25 cellular contexts compared by ENCODE assay signal in the genomic region with DNA sequence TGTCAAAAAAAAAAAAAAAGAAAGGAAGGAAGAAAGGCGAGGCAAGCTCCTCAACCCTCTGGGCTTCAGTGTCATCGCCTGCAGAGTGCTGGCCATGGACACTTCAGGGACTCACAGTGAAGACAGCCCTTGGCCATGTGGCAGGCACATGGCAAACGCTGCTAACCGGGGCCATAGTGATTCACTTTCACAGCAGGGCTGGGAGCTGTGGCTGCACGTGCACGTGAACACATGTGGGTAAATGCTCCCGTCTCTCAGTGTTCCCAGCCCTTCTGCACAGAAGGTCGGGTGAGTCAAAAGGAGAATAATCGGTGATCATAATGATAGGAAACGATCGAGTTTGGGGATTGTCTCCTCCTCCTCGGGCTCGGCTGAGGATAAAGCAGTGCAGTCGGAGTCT. TPM values are rescaled to one million over a fixed set of nuclear protein-coding genes. Genes with fewer than 3 reads are reported as not detected.
DNase-seq lines count a peak whose midpoint lies in the region; ATAC-seq, FAIRE-seq and TF ChIP-seq lines count a peak whose summit lies in the region.
"Had no signal": no experiment of that assay in that cellular context is flagged by ENCODE, and none has a peak within 500 bp of the region (broad histone marks: within the 10 kb centered on the region; RNA-seq: fewer than 3 reads in every experiment).

No MANE protein-coding gene starts in this region.

- FAIRE-seq in H1 (lab: Jason Lieb, UNC): no peak

- H3K4me1 ChIP-seq in SK-N-SH (ENCODE audit: control insufficient read depth in 1 of 2, insufficient read depth in 2 of 2, low read depth in 1 of 2, low read length in 1 of 2) (peaks cover 0 to 29% of the 10 kb centered on the region in 2 experiments; a peak in 2 of 4 replicates), H1 (replicated peaks in 1 of 4; ENCODE audit: control insufficient read depth in 3 of 4, insufficient read depth in 4 of 4, low read length in 3 of 4) (peaks cover 0 to 6% (median 4%) of the 10 kb centered on the region in 4 experiments; a peak in 5 of 7 replicates), thoracic aorta (ENCODE audit: control insufficient read depth in 1 of 2, low read depth in 2 of 2) (peaks cover 12 to 45% of the 10 kb centered on the region in 2 donors)
- H3K4me1 ChIP-seq: neural progenitor cell, SJCRH30 had no signal

- CTCF ChIA-PET in SK-N-SH (lab: Yijun Ruan, JAX): interaction anchor here (1.0 kb wide), 1 partner anchor 54 kb away, joined by 3 read pairs; no protein-coding TSS in a partner anchor
- CTCF ChIA-PET in H1 (lab: Charles Lee; ENCODE audit: partially characterized antibody): no interaction called here

- no peaks in the 10 kb centered on the region for H3K9me3 ChIP-seq in SK-N-SH
- H3K9me3 ChIP-seq in H1 (ENCODE audit: insufficient read depth in 2 of 2, low read depth in 1 of 2, low read length in 1 of 2): no peaks in the 10 kb centered on the region
- no peaks in the 10 kb centered on the region for H3K9me3 ChIP-seq in thoracic aorta
- H3K9me3 ChIP-seq: BE2C, body of pancreas, esophagus squamous epithelium, SJCRH30 had no signal

- POLR2A ChIA-PET in SK-N-SH (lab: Yijun Ruan, JAX) (no interaction called here), H1 (lab: Charles Lee; ENCODE audit: partially characterized antibody) (interaction anchor here (0.7 to 1.2 kb wide), 3 partner anchors 9 to 180 kb away, joined by 3 read pairs; a partner anchor contains a TSS)

- no peak overlapping the region for H3K23ac ChIP-seq in H1 (ENCODE audit: insufficient read length)

- H4K91ac ChIP-seq in H1 (replicated peaks; ENCODE audit: insufficient read length, low read length): no peak overlapping the region

- H2BK5ac ChIP-seq in H1 (ENCODE audit: low read depth, low read length): no peak overlapping the region

- no peak for TF ChIP-seq EP300 in SK-N-SH (IDR thresholded peaks at IDR 0.05; ENCODE audit: borderline replicate concordance in 1 of 2, low read depth in 1 of 2, low read length in 1 of 2)
- TF ChIP-seq EP300 in H1 (IDR thresholded peaks at IDR 0.05; ENCODE audit: borderline replicate concordance in 1 of 2, low read depth in 2 of 2, low read length in 2 of 2): no peak

- no peaks in the 10 kb centered on the region for H3K27me3 ChIP-seq in SK-N-SH (ENCODE audit: insufficient read depth)
- H3K27me3 ChIP-seq in H1 (replicated peaks in 1 of 4; ENCODE audit: control insufficient read depth in 3 of 4, extremely low read depth in 1 of 4, insufficient read depth in 3 of 4, low read length in 3 of 4): no peaks in the 10 kb centered on the region; a peak in 2 of 7 replicates
- no peaks in the 10 kb centered on the region for H3K27me3 ChIP-seq in thoracic aorta (replicated peaks; ENCODE audit: insufficient read depth)
- H3K27me3 ChIP-seq: BE2C, body of pancreas had no signal

- H2BK15ac ChIP-seq in H1 (ENCODE audit: low read length): no peak overlapping the region

- H2BK120ac ChIP-seq in H1 (replicated peaks; ENCODE audit: low read depth, low read length): no peak overlapping the region

- H4K20me1 ChIP-seq in SK-N-SH (ENCODE audit: insufficient read depth): no peaks in the 10 kb centered on the region
- peaks cover 0 to 3% of the 10 kb centered on the region in 2 experiments for H4K20me1 ChIP-seq in H1 (replicated peaks in 1 of 2; ENCODE audit: control insufficient read depth in 1 of 2, insufficient read depth in 2 of 2, low read length in 2 of 2)

- no peak overlapping the region for H3K4ac ChIP-seq in H1 (replicated peaks; ENCODE audit: insufficient read length, low read depth, low read length)

- no peaks in the 10 kb centered on the region for H3F3A ChIP-seq in SK-N-SH (replicated peaks; ENCODE audit: insufficient read depth)

- H2AFZ ChIP-seq in SK-N-SH (ENCODE audit: low read depth): no peak overlapping the region
- H2AFZ ChIP-seq in H1 (ENCODE audit: low read length): no peak overlapping the region
- H2AFZ ChIP-seq: neural progenitor cell had no signal

- H4K5ac ChIP-seq in H1 (ENCODE audit: insufficient read length, low read depth, low read length): no peak overlapping the region

- H3K79me2 ChIP-seq in SK-N-SH (ENCODE audit: insufficient read depth) (no peaks in the 10 kb centered on the region), H1 (ENCODE audit: control insufficient read depth in 1 of 2, insufficient read depth in 2 of 2, low read length in 2 of 2) (no peaks in the 10 kb centered on the region)

- no peak for TF ChIP-seq POLR2A in H1 (IDR thresholded peaks at IDR 0.05; ENCODE audit: control extremely low read depth in 1 of 2, low read depth in 2 of 2, low read length in 2 of 2)

- H3K9me2 ChIP-seq in SK-N-SH: no peaks in the 10 kb centered on the region

- no peak for TF ChIP-seq CTCF in SK-N-SH (IDR thresholded peaks at IDR 0.05)
- TF ChIP-seq CTCF in H1 (IDR thresholded peaks at IDR 0.05; ENCODE audit: control extremely low read depth in 1 of 3, insufficient read depth in 1 of 3, low read depth in 1 of 3, low read length in 3 of 3): no peak
- TF ChIP-seq CTCF in thoracic aorta (IDR thresholded peaks at IDR 0.05): no peak

- WGBS in SK-N-SH (ENCODE audit: low lambda C conversion rate): 90% methylated on average over 14 of the region's 14 CpGs
- 87% methylated on average over 14 of the region's 14 CpGs; no CpG with 5 or more reads in 1 of the 2 experiments for WGBS in H1 (ENCODE audit: extremely low coverage in 1 of 2, insufficient coverage in 1 of 2, insufficient read length in 1 of 2, insufficient replicate concordance in 2 of 2, low coverage in 1 of 2, low lambda C conversion rate in 2 of 2, missing lambda C conversion rate in 1 of 2), 2 experiments

- no peak overlapping the region for H2BK20ac ChIP-seq in H1 (ENCODE audit: low read length)

- no peak for DNase-seq in SK-N-SH
- peak; percentile 51 for DNase-seq in HT1080 (ENCODE audit: low read depth)
- no peak for DNase-seq in H1 (ENCODE audit: low read depth in 1 of 2, low spot score in 2 of 2)
- DNase-seq in thoracic aorta (ENCODE audit: low spot score): no peak
- no peak for DNase-seq in NK-92 (lab: John Stamatoyannopoulos, UW; ENCODE audit: unreplicated experiment)
- DNase-seq: activated CD4-positive, alpha-beta T cell treated with anti-CD3 and anti-CD28 coated beads for 48 hours; activated CD8-positive, alpha-beta memory T cell treated with anti-CD3 and anti-CD28 coated beads, Interleukin-2, amount 10 ng/mL, durations not matched to agents 7 days and 5 days; BE2C; body of pancreas; COR-L47; DMS79 treated with DMSO at 0.1 percent for 48 hours; effector memory CD8-positive, alpha-beta T cell; esophagus squamous epithelium; HCEC 1CT; Karpas-422; NCI-H1048; NCI-H1930; NCI-H226; SJCRH30; stimulated activated CD4-positive, alpha-beta T cell treated with anti-CD3 and anti-CD28 coated beads, Interleukin-1b, Interleukin-23, amount 100 ng/mL, for 48 hours had no signal

- no peak overlapping the region for H3K56ac ChIP-seq in H1 (replicated peaks; ENCODE audit: insufficient read length, low read depth, low read length)

- H3K9ac ChIP-seq in SK-N-SH (no peak overlapping the region), H1 (replicated peaks in 1 of 4; ENCODE audit: extremely low read depth in 1 of 4, low read depth in 3 of 4, low read length in 3 of 4) (no peak overlapping the region)
- H3K9ac ChIP-seq: neural progenitor cell had no signal

- H3K23me2 ChIP-seq in H1 (ENCODE audit: low read depth, low read length): no peaks in the 10 kb centered on the region

- no peak overlapping the region for H3K4me2 ChIP-seq in SK-N-SH
- H3K4me2 ChIP-seq in H1 (ENCODE audit: insufficient read depth in 1 of 2, low read depth in 2 of 2, low read length in 2 of 2): no peak overlapping the region
- H3K4me2 ChIP-seq: neural progenitor cell had no signal

- H2BK12ac ChIP-seq in H1 (ENCODE audit: low read depth, low read length): no peak overlapping the region

- H3K4me3 ChIP-seq in SK-N-SH (ENCODE audit: low read depth in 2 of 2, low read length in 1 of 2) (no peak overlapping the region), H1 (ENCODE audit: extremely low read depth in 1 of 4, insufficient read depth in 2 of 4, low read depth in 3 of 4, low read length in 4 of 4) (no peak overlapping the region), thoracic aorta (no peak overlapping the region)
- H3K4me3 ChIP-seq: body of pancreas, esophagus squamous epithelium, neural progenitor cell, SJCRH30 had no signal

- H2AK5ac ChIP-seq in H1 (ENCODE audit: low read depth, low read length): no peak overlapping the region

- TF ChIP-seq RAD21 in SK-N-SH (IDR thresholded peaks at IDR 0.05; ENCODE audit: low read length): no peak
- no peak for TF ChIP-seq RAD21 in H1 (IDR thresholded peaks at IDR 0.05 in 1 of 2, conservative IDR thresholded peaks at IDR 0.05 in 1 of 2; ENCODE audit: low read depth in 2 of 2, low read length in 2 of 2)

- H3K27ac ChIP-seq in SK-N-SH (ENCODE audit: low read depth in 2 of 2, low read length in 1 of 2) (no peak overlapping the region), H1 (ENCODE audit: low read depth, low read length) (no peak overlapping the region), thoracic aorta (peak overlapping the region; percentile 74 to 87)
- H3K27ac ChIP-seq: 22Rv1, body of pancreas, esophagus squamous epithelium, neural progenitor cell, SJCRH30 had no signal

- H3K14ac ChIP-seq in H1 (ENCODE audit: insufficient read length): no peak overlapping the region

- no peaks in the 10 kb centered on the region for H3K36me3 ChIP-seq in SK-N-SH (replicated peaks in 1 of 2; ENCODE audit: control insufficient read depth in 1 of 2, insufficient read depth in 2 of 2, low read length in 1 of 2)
- no peaks in the 10 kb centered on the region for H3K36me3 ChIP-seq in H1 (ENCODE audit: control insufficient read depth in 2 of 4, insufficient read depth in 4 of 4, low read length in 3 of 4)
- no peaks in the 10 kb centered on the region for H3K36me3 ChIP-seq in thoracic aorta
- H3K36me3 ChIP-seq: BE2C, esophagus squamous epithelium, neural progenitor cell, SJCRH30 had no signal

- no peak overlapping the region for H3K18ac ChIP-seq in H1 (ENCODE audit: extremely low read depth, low read length)

- no peak for ATAC-seq in SK-N-SH treated with all-trans-retinoic acid at 6 μM for 48 hours
- ATAC-seq in thoracic aorta (ENCODE audit: insufficient number of reproducible peaks, low FRiP score, low read depth): no peak
- no peak for ATAC-seq in HG03521 (IDR thresholded peaks at IDR 0.05; ENCODE audit: unreplicated experiment)
- no peak for ATAC-seq in GM21367 (IDR thresholded peaks at IDR 0.05; ENCODE audit: unreplicated experiment)
- ATAC-seq: activated CD8-positive, alpha-beta memory T cell treated with anti-CD3 and anti-CD28 coated beads, Interleukin-2, amount 10 ng/mL, durations not matched to agents 7 days and 5 days; body of pancreas; effector memory CD8-positive, alpha-beta T cell had no signal

- H4K8ac ChIP-seq in H1 (ENCODE audit: extremely low read depth, insufficient read depth, low read length): no peak overlapping the region

- H3K79me1 ChIP-seq in H1 (ENCODE audit: low read depth, low read length): no peaks in the 10 kb centered on the region

RNA-seq across cellular contexts. Expression of a gene that starts 46.1 kb away (rescaled TPM):
- polyA plus RNA-seq in SK-N-SH (2012; rRNA removed): 56.9 and 66.9 TPM in 2 replicates
- 78.1 and 79.9 TPM in 2 replicates for polyA plus RNA-seq in SK-N-SH (2012; cell fraction: cytosol; rRNA removed)
- 14.3 and 22.2 TPM in 2 replicates for polyA plus RNA-seq in SK-N-SH (2012; cell fraction: nucleus; rRNA removed)
- total RNA-seq in HT1080 (2014; rRNA removed; shearing (Covaris generic)): 71.4 and 77.4 TPM in 2 replicates
- 70.9 and 99.7 TPM in 2 replicates for polyA plus RNA-seq in HT1080 (2015; cell fraction: cytosol; rRNA removed)
- 27.2 and 30.1 TPM in 2 replicates for polyA plus RNA-seq in HT1080 (2015; cell fraction: nucleus; rRNA removed)
- total RNA-seq in H1 (2021; fragmentation: NEBNext Ultra II Directional; extraction: Animal tissue kit (Norgen Biotek cat#: 25700)): 59.8 and 61.9 TPM in 2 replicates
- 43.3 and 48.4 TPM in 2 replicates for polyA plus RNA-seq in H1 (2011; rRNA removed)
- 53.0 TPM for polyA plus RNA-seq in H1 (2011; cell fraction: cytosol; rRNA removed)
- polyA plus RNA-seq in H1 (2011; cell fraction: nucleus; rRNA removed): 14.5 TPM
- polyA plus RNA-seq in H1 (2012, experiment 1 of 2): 49.4 to 67.6 TPM (median 53.8 TPM) in 4 replicates
- polyA plus RNA-seq in H1 (2012, experiment 2 of 2): 27.7 TPM
- 37.6 TPM for polyA plus RNA-seq in H1 (2013, experiment 1 of 2)
- polyA plus RNA-seq in H1 (2013, experiment 2 of 2): 39.2 TPM
- 15.2 and 25.1 TPM in 2 replicates for polyA minus RNA-seq in H1 (2011; rRNA and poly(A)+ RNA removed)
- 26.3 TPM for polyA minus RNA-seq in H1 (2011; cell fraction: cytosol; rRNA and poly(A)+ RNA removed)
- polyA minus RNA-seq in H1 (2011; cell fraction: nucleus; rRNA and poly(A)+ RNA removed): 26.5 TPM
- total RNA-seq in thoracic aorta: 10 to 100 TPM; 51.9 to 69.3 TPM

Comparison
In these comparisons a context has a peak if more than half of its experiments do, and no peak if none do; other contexts are left out.
1. H3K27ac ChIP-seq: peak in thoracic aorta (2 of 2); none in SK-N-SH (0 of 2) and H1 (single experiment).